In genomic region chr11:104200688-104201087, GRCh38 we compare ENCODE assay signal across 9 cellular contexts.
"Had no signal": no experiment of that assay in that cellular context is flagged by ENCODE, and none has a peak within 500 bp of the region (broad histone marks: within the 10 kb centered on the region; RNA-seq: fewer than 3 reads in every experiment).

No MANE protein-coding gene starts in this region.

- H3K36me3 ChIP-seq: HAP-1 had no signal

- H3K9ac ChIP-seq: GM23248 had no signal

- H3K4me1 ChIP-seq: HAP-1 had no signal

- H3K4me2 ChIP-seq: GM23338 had no signal

- H2AFZ ChIP-seq: GM23248, GM23338 had no signal

- H3K27ac ChIP-seq: GM23248 had no signal

- ATAC-seq: GM23338, HCT116 had no signal

- H3K4me3 ChIP-seq: GM23248, GM23338, HAP-1 had no signal

- H3K9me3 ChIP-seq: HAP-1 had no signal

- DNase-seq: GM23248, GOT3, H7, H9, HCEC 1CT, HFFc6 had no signal
